ENCODE assay signal across 18 cellular contexts in the genomic region with DNA sequence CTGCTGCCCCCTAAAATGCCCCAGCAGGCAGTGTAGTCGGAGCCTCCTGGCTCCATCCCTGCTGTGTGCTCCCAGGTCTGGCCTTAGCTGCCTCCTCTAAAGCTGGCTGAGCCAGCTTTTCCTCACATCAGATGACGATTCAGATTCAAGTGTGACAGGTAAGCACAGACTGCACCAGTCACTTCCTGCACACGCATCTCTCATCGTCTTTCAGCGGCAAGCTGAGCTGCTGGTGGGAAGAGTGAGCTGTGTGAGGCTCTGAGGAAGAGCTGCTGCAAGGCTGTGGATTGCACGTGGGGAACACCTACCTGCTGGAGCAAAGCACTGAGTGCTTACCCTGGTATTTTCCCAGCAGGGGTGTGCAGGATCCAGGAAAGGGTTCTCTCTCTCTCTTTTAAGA.
DNase-seq lines count a peak whose midpoint lies in the region; ATAC-seq lines count a peak whose summit lies in the region.
"Had no signal": no experiment of that assay in that cellular context is flagged by ENCODE, and none has a peak within 500 bp of the region (broad histone marks: within the 10 kb centered on the region; RNA-seq: fewer than 3 reads in every experiment).

No MANE protein-coding gene starts in this region.

- peak; percentile 22 for ATAC-seq in effector memory CD8-positive, alpha-beta T cell (replicated peaks)
- no peak for ATAC-seq in GM18909 (IDR thresholded peaks at IDR 0.05; ENCODE audit: poor library complexity, unreplicated experiment)

- peaks cover 22 to 58% of the 10 kb centered on the region in 2 donors for H3K4me1 Mint-ChIP-seq in effector memory CD8-positive, alpha-beta T cell (ENCODE audit: low read depth in 2 of 2)

- H3K27me3 Mint-ChIP-seq in effector memory CD8-positive, alpha-beta T cell: no peaks in the 10 kb centered on the region
- H3K27me3 Mint-ChIP-seq: naive B cell had no signal

- DNase-seq in NCI-H510A treated with DMSO at 0.1 percent for 48 hours (lab: John Stamatoyannopoulos, UW): peak; percentile 39
- no peak for DNase-seq in NCI-H510A (lab: John Stamatoyannopoulos, UW)
- peak; percentile 13 for DNase-seq in stimulated activated CD4-positive, alpha-beta T cell treated with anti-CD3 and anti-CD28 coated beads, Interleukin-15, amount 100 ng/mL, for 24 hours
- no peak for DNase-seq in stimulated activated CD4-positive, alpha-beta T cell treated with anti-CD3 and anti-CD28 coated beads, Interleukin-2, amount 100 ng/mL, for 48 hours
- no peak for DNase-seq in effector memory CD8-positive, alpha-beta T cell
- DNase-seq in substantia nigra (lab: John Stamatoyannopoulos, UW): no peak
- DNase-seq in AG20443 (ENCODE audit: low spot score): no peak
- DNase-seq: C1 segment of cervical spinal cord, DMS79, islet precursor cell, naive B cell, NCI-H1105 treated with DMSO at 0.1 percent for 48 hours, NCI-H82, SJCRH30, T-helper 9 cell, thyroid gland had no signal

- H3K27ac Mint-ChIP-seq in effector memory CD8-positive, alpha-beta T cell: peak overlapping the region; percentile 55 to 75
- H3K27ac Mint-ChIP-seq: activated T-helper 2 cell treated with anti-CD3 and anti-CD28 coated beads, Interferon-gamma antibody, Interleukin-2, Interleukin-4, amounts not matched to agents 10 μg/mL and 5 μg/mL and 100 μg/mL, durations not matched to agents 14 hours and 24 hours and 36 hours had no signal

- H3K27ac ChIP-seq in substantia nigra (ENCODE audit: low read depth, low read length, poor library complexity, severe bottlenecking): peak overlapping the region; percentile 10
- H3K27ac ChIP-seq: SJCRH30, thyroid gland had no signal

- no peaks in the 10 kb centered on the region for H3K9me3 Mint-ChIP-seq in effector memory CD8-positive, alpha-beta T cell
- H3K9me3 Mint-ChIP-seq: activated T-helper 2 cell treated with anti-CD3 and anti-CD28 coated beads, Interferon-gamma antibody, Interleukin-2, Interleukin-4, amounts not matched to agents 10 μg/mL and 5 μg/mL and 100 μg/mL, durations not matched to agents 14 hours and 24 hours and 36 hours; naive B cell had no signal

- peaks cover 51% of the 10 kb centered on the region for H3K36me3 Mint-ChIP-seq in effector memory CD8-positive, alpha-beta T cell (ENCODE audit: insufficient read depth)

- H3K4me3 Mint-ChIP-seq in effector memory CD8-positive, alpha-beta T cell: no peak overlapping the region

Comparison
In these comparisons a context has a peak if more than half of its experiments do, and no peak if none do; other contexts are left out.
1. DNase-seq: peak in NCI-H510A treated with DMSO at 0.1 percent for 48 hours (single experiment) and stimulated activated CD4-positive, alpha-beta T cell treated with anti-CD3 and anti-CD28 coated beads, Interleukin-15, amount 100 ng/mL, for 24 hours (single experiment); none in NCI-H510A (single experiment), stimulated activated CD4-positive, alpha-beta T cell treated with anti-CD3 and anti-CD28 coated beads, Interleukin-2, amount 100 ng/mL, for 48 hours (0 of 2), effector memory CD8-positive, alpha-beta T cell (0 of 3), substantia nigra (0 of 49) and AG20443 (single experiment).